ENCODE assay signal across 18 cellular contexts in genomic region chr16:50458694-50459271, GRCh38.
DNase-seq lines count a peak whose midpoint lies in the region; ATAC-seq and TF ChIP-seq lines count a peak whose summit lies in the region.
"Had no signal": no experiment of that assay in that cellular context is flagged by ENCODE, and none has a peak within 500 bp of the region (broad histone marks: within the 10 kb centered on the region; RNA-seq: fewer than 3 reads in every experiment).

No MANE protein-coding gene starts in this region.

- no peak overlapping the region for H2AFZ ChIP-seq in Karpas-422 (ENCODE audit: low read length)
- H2AFZ ChIP-seq: neural progenitor cell had no signal

- H3K4me3 Mint-ChIP-seq in endodermal cell = no peak overlapping the region
- H3K4me3 Mint-ChIP-seq: activated CD8-positive, alpha-beta T cell treated with anti-CD3 and anti-CD28 coated beads for 36 hours; activated T-cell treated with anti-CD3 and anti-CD28 coated beads, Interleukin-2, amount 50 U/mL, for 4 hours; neural progenitor cell; T-cell had no signal

- no peak for TF ChIP-seq CTCF in endodermal cell (conservative IDR thresholded peaks at IDR 0.05)

- no peaks in the 10 kb centered on the region for H4K20me1 ChIP-seq in Karpas-422 (ENCODE audit: insufficient read depth, low read depth, low read length)

- H3K27ac ChIP-seq in endodermal cell (ENCODE audit: low read depth, low read length) (peak overlapping the region; percentile 24), Karpas-422 (ENCODE audit: low read length) (no peak overlapping the region)
- H3K27ac ChIP-seq: body of pancreas, foreskin keratinocyte, neural progenitor cell had no signal

- no peaks in the 10 kb centered on the region for H3K36me3 ChIP-seq in endodermal cell (ENCODE audit: control insufficient read depth, insufficient read depth, low read length)
- H3K36me3 ChIP-seq in Karpas-422 (ENCODE audit: insufficient read depth, low read length) = no peaks in the 10 kb centered on the region
- H3K36me3 ChIP-seq: MG63, neural progenitor cell had no signal

- H3K4me1 Mint-ChIP-seq in endodermal cell = peaks cover 20% of the 10 kb centered on the region

- H3K9me3 Mint-ChIP-seq in endodermal cell = no peaks in the 10 kb centered on the region
- H3K9me3 Mint-ChIP-seq: activated CD8-positive, alpha-beta T cell treated with anti-CD3 and anti-CD28 coated beads for 36 hours; activated naive CD4-positive, alpha-beta T cell treated with anti-CD3 and anti-CD28 coated beads, Interleukin-2, amount 50 U/mL, for 72 hours; activated T-cell treated with anti-CD3 and anti-CD28 coated beads, Interleukin-2, amount 50 U/mL, for 4 hours; neural progenitor cell; T-cell had no signal

- WGBS in endodermal cell (ENCODE audit: insufficient coverage in 1 of 2, insufficient read length in 1 of 2), 2 experiments = 70 to 75% methylated on average over 8 to 12 of the region's 12 CpGs

- H3K9me3 ChIP-seq in endodermal cell (ENCODE audit: control insufficient read depth, low read length) = no peaks in the 10 kb centered on the region
- no peaks in the 10 kb centered on the region for H3K9me3 ChIP-seq in Karpas-422 (ENCODE audit: low read length)
- H3K9me3 ChIP-seq: body of pancreas, MG63 had no signal

- no peaks in the 10 kb centered on the region for H3K27me3 ChIP-seq in endodermal cell (ENCODE audit: control insufficient read depth, insufficient read depth, low read length, poor library complexity, severe bottlenecking)
- no peaks in the 10 kb centered on the region for H3K27me3 ChIP-seq in Karpas-422 (ENCODE audit: low read length)
- H3K27me3 ChIP-seq: body of pancreas, MG63 had no signal

- H3K4me2 ChIP-seq in Karpas-422 (ENCODE audit: low read depth, low read length, poor library complexity, severe bottlenecking) = no peak overlapping the region
- H3K4me2 ChIP-seq: neural progenitor cell had no signal

- ATAC-seq in HG03354 (IDR thresholded peaks at IDR 0.05; ENCODE audit: poor library complexity, severe bottlenecking, unreplicated experiment) = no peak
- ATAC-seq: activated naive CD4-positive, alpha-beta T cell treated with anti-CD3 and anti-CD28 coated beads, Interleukin-2, amount 50 U/mL, for 72 hours; activated T-cell treated with anti-CD3 and anti-CD28 coated beads, Interleukin-2, amount 50 U/mL, for 4 hours; body of pancreas; foreskin keratinocyte; left colon; T-cell had no signal

- in situ Hi-C loops in G401 (cut with HindIII; ENCODE audit: low sequenced_read_pairs) = no loop called here

- H3K27ac Mint-ChIP-seq in endodermal cell = no peak overlapping the region
- H3K27ac Mint-ChIP-seq: activated CD8-positive, alpha-beta T cell treated with anti-CD3 and anti-CD28 coated beads for 36 hours; activated naive CD4-positive, alpha-beta T cell treated with anti-CD3 and anti-CD28 coated beads, Interleukin-2, amount 50 U/mL, for 72 hours; neural progenitor cell; T-cell had no signal

- H3K79me2 ChIP-seq in Karpas-422 (ENCODE audit: low read length) = no peaks in the 10 kb centered on the region

- H3K36me3 Mint-ChIP-seq in endodermal cell (ENCODE audit: low read depth) = no peaks in the 10 kb centered on the region
- H3K36me3 Mint-ChIP-seq: activated naive CD4-positive, alpha-beta T cell treated with anti-CD3 and anti-CD28 coated beads, Interleukin-2, amount 50 U/mL, for 72 hours; neural progenitor cell; T-cell had no signal

- no peak overlapping the region for H3K4me3 ChIP-seq in endodermal cell (ENCODE audit: low read length)
- no peak overlapping the region for H3K4me3 ChIP-seq in Karpas-422 (ENCODE audit: low read length)
- H3K4me3 ChIP-seq: body of pancreas, MG63, neural progenitor cell had no signal

- H3K4me1 ChIP-seq in endodermal cell (ENCODE audit: control insufficient read depth, insufficient read depth, low read length) (no peaks in the 10 kb centered on the region), Karpas-422 (ENCODE audit: low read length) (no peaks in the 10 kb centered on the region)
- H3K4me1 ChIP-seq: body of pancreas, foreskin keratinocyte had no signal

- H3K27me3 Mint-ChIP-seq in endodermal cell (ENCODE audit: insufficient read depth) = peaks cover 22% of the 10 kb centered on the region

- no peaks in the 10 kb centered on the region for H3K9me2 ChIP-seq in Karpas-422 (replicated peaks; ENCODE audit: insufficient read depth, low read length)

- no peak overlapping the region for H3K9ac ChIP-seq in endodermal cell (ENCODE audit: extremely low read depth, low read length, poor library complexity, severe bottlenecking)
- no peak overlapping the region for H3K9ac ChIP-seq in Karpas-422 (ENCODE audit: low read length)
- H3K9ac ChIP-seq: neural progenitor cell had no signal

- peak; percentile 39 for DNase-seq in activated effector memory CD4-positive, alpha-beta T cell treated with anti-CD3 and anti-CD28 coated beads, Interleukin-2, amount 50 U/mL, for 16 hours
- no peak for DNase-seq in activated effector memory CD4-positive, alpha-beta T cell treated with Interleukin-2 at 50 U/mL for 16 hours
- peak; percentile 95 for DNase-seq in NCI-H510A treated with DMSO at 0.1 percent for 48 hours (lab: John Stamatoyannopoulos, UW)
- DNase-seq in endodermal cell = peak; percentile 51
- DNase-seq in stimulated activated CD4-positive, alpha-beta T cell treated with anti-CD3 and anti-CD28 coated beads, Interleukin-2, amount 100 ng/mL, for 24 hours = no peak
- no peak for DNase-seq in G401 (ENCODE audit: low spot score)
- no peak for DNase-seq in Karpas-422
- DNase-seq: activated T-cell treated with anti-CD3 and anti-CD28 coated beads, Interleukin-2, amount 50 U/mL, for 4 hours; body of pancreas; foreskin keratinocyte; left colon; MG63; NK-92 treated with Interleukin-12 subunit alpha and Interleukin-12 subunit beta, amount 100 ng/mL, for 24 hours; T-cell had no signal

Comparison
In these comparisons a context has a peak if more than half of its experiments do, and no peak if none do; other contexts are left out.
1. DNase-seq: peak in activated effector memory CD4-positive, alpha-beta T cell treated with anti-CD3 and anti-CD28 coated beads, Interleukin-2, amount 50 U/mL, for 16 hours (single experiment), NCI-H510A treated with DMSO at 0.1 percent for 48 hours (single experiment) and endodermal cell (single experiment); none in activated effector memory CD4-positive, alpha-beta T cell treated with Interleukin-2 at 50 U/mL for 16 hours (single experiment), stimulated activated CD4-positive, alpha-beta T cell treated with anti-CD3 and anti-CD28 coated beads, Interleukin-2, amount 100 ng/mL, for 24 hours (0 of 2), G401 (single experiment) and Karpas-422 (single experiment).